ENCODE assay signal across 8 cellular contexts in genomic region chr7:12715372-12716133, GRCh38. TPM values are rescaled to one million over a fixed set of nuclear protein-coding genes. Genes with fewer than 3 reads are reported as not detected.
A peak's percentile ranks its signal among the peaks of the same experiment; 100 is the strongest.
DNase-seq lines count a peak whose midpoint lies in the region; ATAC-seq and TF ChIP-seq lines count a peak whose summit lies in the region.

No MANE protein-coding gene starts in this region.

- peak overlapping the region; percentile 27; the same call in 1 of the 2 replicates for H3K27ac ChIP-seq in Panc1 (ENCODE audit: low read length)

- peaks cover 8% of the 10 kb centered on the region for H3K4me1 ChIP-seq in Panc1 (ENCODE audit: control insufficient read depth, insufficient read depth, low read length)

- TF ChIP-seq CTCF in Panc1 (IDR thresholded peaks at IDR 0.05) (no peak), brain (conservative IDR thresholded peaks at IDR 0.05) (no peak)

- peaks cover 23% of the 10 kb centered on the region for H3K4me1 Mint-ChIP-seq in activated naive CD4-positive, alpha-beta T cell treated with anti-CD3 and anti-CD28 coated beads for 36 hours (ENCODE audit: low read depth)
- H3K4me1 Mint-ChIP-seq in brain, result peaks cover 53% of the 10 kb centered on the region

- H3K27me3 ChIP-seq in Panc1 (ENCODE audit: control insufficient read depth, insufficient read depth, low read length), result no peaks in the 10 kb centered on the region

- H3K27me3 Mint-ChIP-seq in activated naive CD4-positive, alpha-beta T cell treated with anti-CD3 and anti-CD28 coated beads for 36 hours (ENCODE audit: low read depth), result no peaks in the 10 kb centered on the region
- no peaks in the 10 kb centered on the region for H3K27me3 Mint-ChIP-seq in brain

- POLR2A ChIA-PET in Panc1 (lab: Charles Lee), result no interaction called here

- H3K36me3 ChIP-seq in Panc1 (ENCODE audit: control insufficient read depth, insufficient read depth, low read length), result no peaks in the 10 kb centered on the region

- CTCF ChIA-PET in activated naive CD4-positive, alpha-beta T cell treated with anti-CD3 and anti-CD28 coated beads for 36 hours (lab: Charles Lee), result interaction anchor here (0.5 kb wide), 1 partner anchor 172 kb away, joined by 3 read pairs; no protein-coding TSS in a partner anchor
- CTCF ChIA-PET in Panc1 (lab: Charles Lee), result no interaction called here

- ATAC-seq in Panc1, result peak; percentile 66
- no peak for ATAC-seq in HG03095 (IDR thresholded peaks at IDR 0.05; ENCODE audit: unreplicated experiment)

- intact Hi-C loops in activated naive CD4-positive, alpha-beta T cell treated with anti-CD3 and anti-CD28 coated beads for 36 hours (cut with micrococcal nuclease), result loop anchor here (1.0 kb wide), 1 partner anchor 14 kb away; no protein-coding TSS in a partner anchor
- intact Hi-C loops in Panc1 (cut with micrococcal nuclease; ENCODE audit: unreplicated experiment), result no loop called here

- DNase-seq in activated naive CD4-positive, alpha-beta T cell treated with anti-CD3 and anti-CD28 coated beads for 36 hours, result peak; percentile 44
- DNase-seq in activated naive CD4-positive, alpha-beta T cell (lab: John Stamatoyannopoulos, UW), result no peak
- no peak for DNase-seq in Panc1 (ENCODE audit: low read depth, low spot score)
- DNase-seq in iPS DF 4.7 (ENCODE audit: extremely low read depth, low spot score), result peak; percentile 71
- DNase-seq in retina, result peak; percentile 60
- DNase-seq in activated CD4-positive, CD25-positive, alpha-beta regulatory T cell treated with anti-CD3 and anti-CD28 coated beads, Interleukin-2, amount 50 U/mL, for 72 hours, result no peak

- H3K4me3 Mint-ChIP-seq in activated naive CD4-positive, alpha-beta T cell treated with anti-CD3 and anti-CD28 coated beads for 36 hours, result no peak overlapping the region
- peak overlapping the region; percentile 45 to 80 (median 75) for H3K4me3 Mint-ChIP-seq in brain

- in situ Hi-C loops in Panc1 (cut with HindIII; ENCODE audit: low pct_unique_long_range_greater_than_20kb, low sequenced_read_pairs), result no loop called here

- H3K36me3 Mint-ChIP-seq in activated naive CD4-positive, alpha-beta T cell treated with anti-CD3 and anti-CD28 coated beads for 36 hours (ENCODE audit: low read depth), result no peaks in the 10 kb centered on the region
- H3K36me3 Mint-ChIP-seq in brain, result no peaks in the 10 kb centered on the region

- H3K4me3 ChIP-seq in Panc1 (ENCODE audit: low read depth in 2 of 2, low read length in 2 of 2), result no peak overlapping the region

- no TSS peak for BruUV-seq in Panc1 (replicated peaks; lab: Mats Ljungman, UMichigan)

- no peaks in the 10 kb centered on the region for H3K9me3 ChIP-seq in Panc1 (ENCODE audit: control insufficient read depth, insufficient read depth, low read depth, low read length)

- H3K9me3 Mint-ChIP-seq in activated naive CD4-positive, alpha-beta T cell treated with anti-CD3 and anti-CD28 coated beads for 36 hours, result no peaks in the 10 kb centered on the region
- H3K9me3 Mint-ChIP-seq in brain, result no peaks in the 10 kb centered on the region

- no peak overlapping the region for H3K27ac Mint-ChIP-seq in activated naive CD4-positive, alpha-beta T cell treated with anti-CD3 and anti-CD28 coated beads for 36 hours
- peak overlapping the region in 4 of 5 experiments; percentile 71 to 98 (median 96) for H3K27ac Mint-ChIP-seq in brain

RNA-seq across cellular contexts. Expression of gene ARL4A, which starts 28.1 kb away (rescaled TPM):
- 10 to 100 TPM in 1 of 2 experiments, 1 to 10 TPM in 1; 8.1 to 10.0 TPM for total RNA-seq in activated naive CD4-positive, alpha-beta T cell treated with anti-CD3 and anti-CD28 coated beads for 36 hours
- 37.4 TPM for total RNA-seq in Panc1 (2021; ENCODE audit: unreplicated experiment)
- 11.9 TPM for polyA plus RNA-seq in Panc1 (2012; ENCODE audit: insufficient read length)
- polyA plus RNA-seq in brain (ENCODE audit: insufficient read depth, low read depth, low replicate concordance), result 9.9 TPM

Comparison
In these comparisons a context has a peak if more than half of its experiments do, and no peak if none do; other contexts are left out.
1. DNase-seq: peak in activated naive CD4-positive, alpha-beta T cell treated with anti-CD3 and anti-CD28 coated beads for 36 hours (single experiment), iPS DF 4.7 (single experiment) and retina (single experiment); none in activated naive CD4-positive, alpha-beta T cell (0 of 4), Panc1 (single experiment) and activated CD4-positive, CD25-positive, alpha-beta regulatory T cell treated with anti-CD3 and anti-CD28 coated beads, Interleukin-2, amount 50 U/mL, for 72 hours (single experiment).